In the genomic region with DNA sequence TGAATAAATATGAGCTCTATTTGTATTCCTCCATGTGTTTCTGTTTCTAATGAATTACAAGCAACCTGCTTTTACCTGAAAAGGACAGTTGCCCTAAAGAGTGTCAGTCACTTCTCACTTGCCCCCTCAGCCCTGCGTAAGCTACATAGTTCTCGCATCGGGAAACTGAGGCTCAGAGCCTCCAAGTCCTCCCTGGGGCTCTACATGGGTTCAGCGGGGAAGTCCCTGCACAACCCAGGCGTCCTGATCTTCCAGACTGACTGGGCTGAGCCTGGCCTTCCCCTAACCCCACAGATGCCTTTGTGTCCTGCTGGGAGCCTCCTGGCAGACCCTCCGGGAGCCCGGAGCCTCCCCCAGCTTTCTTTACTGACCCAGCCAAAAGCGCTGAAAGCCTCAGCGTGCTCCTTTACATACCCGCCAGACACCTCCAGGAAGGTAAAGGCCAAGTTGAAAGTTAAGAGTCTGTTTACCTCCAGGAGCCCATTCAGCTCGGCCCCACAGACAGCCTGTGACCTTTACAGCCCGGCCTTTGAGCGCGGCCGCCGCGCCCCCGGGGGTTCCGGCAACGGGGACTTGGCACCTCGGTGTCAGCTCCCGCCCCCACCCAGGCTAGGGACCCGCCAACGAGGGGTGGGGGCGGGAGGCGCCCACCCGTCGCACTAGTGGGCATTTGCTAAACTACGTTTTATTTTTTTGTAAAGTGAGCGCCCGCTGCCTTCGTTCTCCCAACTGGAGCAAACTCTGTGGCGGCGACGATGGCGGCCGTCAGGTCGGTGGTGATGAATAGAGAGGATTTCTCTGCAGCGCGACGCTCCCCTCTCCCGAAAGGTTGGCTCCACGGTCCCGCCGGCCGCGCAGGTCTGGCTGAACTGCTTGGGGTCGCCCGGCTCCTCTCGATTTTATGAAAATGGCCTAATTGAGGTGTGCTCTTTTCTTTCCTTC, we compare ENCODE assay signal across 1 cellular context.
TF ChIP-seq lines count a peak whose summit lies in the region.

No MANE protein-coding gene starts in this region.

TF ChIP-seq in H1, 55 proteins besides CTCF, POLR2A, EP300 and RAD21:
- TF ChIP-seq, protein P1, sequence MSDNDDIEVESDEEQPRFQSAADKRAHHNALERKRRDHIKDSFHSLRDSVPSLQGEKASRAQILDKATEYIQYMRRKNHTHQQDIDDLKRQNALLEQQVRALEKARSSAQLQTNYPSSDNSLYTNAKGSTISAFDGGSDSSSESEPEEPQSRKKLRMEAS (IDR thresholded peaks at IDR 0.05) = no peak
- TF ChIP-seq SUZ12 (IDR thresholded peaks at IDR 0.05; ENCODE audit: low read length) = peak; percentile 76
- peak; percentile 75 for TF ChIP-seq CTBP2 (IDR thresholded peaks at IDR 0.05; ENCODE audit: borderline replicate concordance, insufficient read depth, insufficient read length, low read length)
- no peak for TF ChIP-seq SAP30 (IDR thresholded peaks at IDR 0.05; ENCODE audit: insufficient read depth, insufficient replicate concordance, low read length)
- TF ChIP-seq POLR2AphosphoS5 (IDR thresholded peaks at IDR 0.05; ENCODE audit: low read depth, low read length) = no peak
- TF ChIP-seq TBP (IDR thresholded peaks at IDR 0.05; ENCODE audit: low read depth, low read length) = no peak
- 0 out of 2 replicates have a peak, but pooled peaks have one; percentile 9 for TF ChIP-seq RXRA (IDR thresholded peaks at IDR 0.05; ENCODE audit: insufficient read depth, low read depth, low read length)
- peak; percentile 80 for TF ChIP-seq EZH2 (IDR thresholded peaks at IDR 0.05; ENCODE audit: low read depth, low read length, severe bottlenecking)
- TF ChIP-seq RNF2 (IDR thresholded peaks at IDR 0.05; ENCODE audit: borderline replicate concordance, low read depth, low read length, missing control alignments, poor library complexity, severe bottlenecking) = peak; percentile 42
